Comparison of ENCODE assay signal across 17 cellular contexts in the genomic region with DNA sequence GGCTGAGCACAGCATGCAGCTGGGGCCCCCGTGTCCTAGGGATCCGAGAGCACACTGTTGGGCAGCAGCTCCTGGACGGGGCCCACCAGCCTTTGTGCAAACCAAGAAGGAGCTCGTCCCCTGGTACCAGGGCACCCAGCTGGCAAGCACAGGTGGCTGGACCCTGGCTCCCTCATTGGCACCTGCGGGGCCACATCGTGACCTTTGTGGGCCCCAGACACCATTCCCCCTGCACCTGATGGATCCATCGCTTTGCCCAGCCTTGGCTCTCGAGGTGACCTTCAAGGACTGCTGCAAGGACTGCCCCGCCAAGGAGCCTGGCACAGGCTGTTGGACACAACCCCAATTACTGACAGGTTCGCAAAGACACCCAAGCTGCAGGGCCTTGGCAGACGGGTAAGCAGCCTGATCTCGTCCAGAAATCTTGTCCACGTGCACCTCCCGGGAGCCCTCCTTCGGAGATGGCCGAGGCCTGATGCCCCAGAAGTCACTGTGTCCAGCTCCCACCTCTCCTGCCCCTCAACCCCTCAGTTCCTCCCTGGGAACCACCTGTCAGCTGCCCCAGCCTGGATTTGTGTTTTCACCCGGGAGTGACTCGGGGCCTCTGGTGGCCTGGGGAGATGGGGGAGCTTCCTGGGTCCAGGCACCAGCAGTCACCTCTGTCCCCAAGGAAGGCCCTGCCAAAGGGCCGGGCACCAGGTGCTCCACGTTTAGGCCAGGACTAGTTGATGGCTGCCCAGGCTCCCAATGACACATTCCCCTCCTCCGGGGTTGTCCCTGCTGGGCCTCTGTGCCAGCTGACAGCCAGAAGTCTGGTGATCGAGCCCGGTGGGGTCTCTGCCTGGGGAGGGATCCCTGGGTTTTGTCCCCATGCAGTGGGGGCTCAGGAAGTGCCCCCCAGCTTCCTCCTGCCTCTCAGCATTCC.
DNase-seq lines count a peak whose midpoint lies in the region; ATAC-seq and TF ChIP-seq lines count a peak whose summit lies in the region.
"Had no signal": no experiment of that assay in that cellular context is flagged by ENCODE, and none has a peak within 500 bp of the region (broad histone marks: within the 10 kb centered on the region; RNA-seq: fewer than 3 reads in every experiment).

No MANE protein-coding gene starts in this region.

- H2AFZ ChIP-seq in neuronal stem cell (ENCODE audit: low read length), result no peak overlapping the region

- peak overlapping the region; percentile 88 for H2AK5ac ChIP-seq in neuronal stem cell (ENCODE audit: low read depth, low read length)

- no peaks in the 10 kb centered on the region for H3K4me1 ChIP-seq in right atrium auricular region
- no peaks in the 10 kb centered on the region for H3K4me1 ChIP-seq in RWPE2 (ENCODE audit: insufficient read depth, poor library complexity, severe bottlenecking)
- H3K4me1 ChIP-seq in neuronal stem cell (ENCODE audit: control insufficient read depth in 2 of 2, insufficient read depth in 1 of 2, low read depth in 1 of 2, low read length in 2 of 2), result peaks cover 0 to 15% of the 10 kb centered on the region in 2 donors
- H3K4me1 ChIP-seq: SJSA1 had no signal

- no peak overlapping the region for H3K4me3 ChIP-seq in right atrium auricular region
- no peak overlapping the region for H3K4me3 ChIP-seq in RWPE2 (ENCODE audit: severe bottlenecking)
- H3K4me3 ChIP-seq in neuronal stem cell (ENCODE audit: low read length in 2 of 2), result peak overlapping the region in 1 of 2 donors; percentile 10
- H3K4me3 ChIP-seq: SJSA1 had no signal

- peak overlapping the region; percentile 55 for H2BK5ac ChIP-seq in neuronal stem cell (ENCODE audit: low read length)

- H3K27me3 Mint-ChIP-seq in activated T-helper 17 cell treated with anti-CD3 and anti-CD28 coated beads, Interleukin-2, amount 50 U/mL, for 72 hours, result peaks cover 7% of the 10 kb centered on the region

- H3K36me3 Mint-ChIP-seq in activated T-helper 17 cell treated with anti-CD3 and anti-CD28 coated beads, Interleukin-2, amount 50 U/mL, for 72 hours (ENCODE audit: low read depth), result no peaks in the 10 kb centered on the region
- H3K36me3 Mint-ChIP-seq: CD4-positive, alpha-beta memory T cell had no signal

- H3K9me3 Mint-ChIP-seq in activated T-helper 17 cell treated with anti-CD3 and anti-CD28 coated beads, Interleukin-2, amount 50 U/mL, for 72 hours, result no peaks in the 10 kb centered on the region
- H3K9me3 Mint-ChIP-seq: CD4-positive, alpha-beta memory T cell had no signal

- no peaks in the 10 kb centered on the region for H3K4me1 Mint-ChIP-seq in activated T-helper 17 cell treated with anti-CD3 and anti-CD28 coated beads, Interleukin-2, amount 50 U/mL, for 72 hours
- H3K4me1 Mint-ChIP-seq: CD4-positive, alpha-beta memory T cell had no signal

- TF ChIP-seq CTCF in right atrium auricular region (IDR thresholded peaks at IDR 0.05) (no peak), RWPE2 (IDR thresholded peaks at IDR 0.05; ENCODE audit: poor library complexity, severe bottlenecking) (no peak)

- peak overlapping the region; percentile 69 for H3K23ac ChIP-seq in neuronal stem cell (ENCODE audit: low read depth, low read length, poor library complexity)

- no peak overlapping the region for H3K4ac ChIP-seq in neuronal stem cell (ENCODE audit: low read length)

- DNase-seq in left cardiac atrium, result peak; percentile 12
- no peak for DNase-seq in right atrium auricular region (ENCODE audit: low spot score)
- peak; percentile 43 for DNase-seq in RWPE2 (ENCODE audit: low spot score)
- no peak for DNase-seq in neuronal stem cell (ENCODE audit: low spot score)
- DNase-seq in NCI-H146 treated with DMSO at 0.1 percent for 48 hours (lab: John Stamatoyannopoulos, UW; ENCODE audit: unreplicated experiment), result no peak
- DNase-seq: ACHN; CD4-positive, alpha-beta memory T cell; KG1; NCI-H1417 treated with DMSO at 0.1 percent for 48 hours; NCI-H2081; NCI-H510A treated with DMSO at 0.1 percent for 48 hours; NCI-H82; PC-3 had no signal

- intact Hi-C loops in left cardiac atrium (cut with DNase I), result loop anchor here in 1 of 2 donors (5.0 kb wide), 1 partner anchor 70 kb away; no protein-coding TSS in a partner anchor

- H3K9ac ChIP-seq in neuronal stem cell (ENCODE audit: low read depth, low read length, poor library complexity), result no peak overlapping the region

- H3K27me3 ChIP-seq in right atrium auricular region, result no peaks in the 10 kb centered on the region
- peaks cover 67% of the 10 kb centered on the region for H3K27me3 ChIP-seq in RWPE2 (ENCODE audit: insufficient read depth, poor library complexity, severe bottlenecking)
- H3K27me3 ChIP-seq in neuronal stem cell (ENCODE audit: control insufficient read depth in 3 of 3, insufficient read depth in 3 of 3, low read depth in 1 of 3, low read length in 3 of 3), result peaks cover 0 to 65% (median 3%) of the 10 kb centered on the region in 3 experiments
- H3K27me3 ChIP-seq: SJSA1 had no signal

- no CpG with 5 or more reads among the region's 23 CpGs for WGBS in neuronal stem cell (ENCODE audit: extremely low coverage in 2 of 2, insufficient read length in 2 of 2, insufficient replicate concordance in 1 of 2), 2 donors

- H3K14ac ChIP-seq in neuronal stem cell (ENCODE audit: low read length), result peak overlapping the region; percentile 31

- peak overlapping the region; percentile 38 for H2BK15ac ChIP-seq in neuronal stem cell (ENCODE audit: low read length)

- H3K4me2 ChIP-seq in neuronal stem cell (ENCODE audit: insufficient read depth, low read length, poor library complexity, severe bottlenecking), result no peak overlapping the region

- no peak overlapping the region for H2BK120ac ChIP-seq in neuronal stem cell (ENCODE audit: low read depth, low read length)

- no peaks in the 10 kb centered on the region for H3K36me3 ChIP-seq in right atrium auricular region
- no peaks in the 10 kb centered on the region for H3K36me3 ChIP-seq in RWPE2 (ENCODE audit: low read depth)
- H3K36me3 ChIP-seq in neuronal stem cell (replicated peaks in 1 of 2; ENCODE audit: control insufficient read depth in 2 of 2, insufficient read depth in 2 of 2, low read length in 2 of 2), result no peaks in the 10 kb centered on the region
- H3K36me3 ChIP-seq: SJSA1 had no signal

- H3K27ac ChIP-seq in right atrium auricular region (no peak overlapping the region), RWPE2 (ENCODE audit: poor library complexity, severe bottlenecking) (no peak overlapping the region), neuronal stem cell (replicated peaks; ENCODE audit: low read length) (no peak overlapping the region)
- H3K27ac ChIP-seq: RWPE1, SJSA1 had no signal

- no peak overlapping the region for H3K27ac Mint-ChIP-seq in activated T-helper 17 cell treated with anti-CD3 and anti-CD28 coated beads, Interleukin-2, amount 50 U/mL, for 72 hours

- no peak overlapping the region for H4K91ac ChIP-seq in neuronal stem cell (ENCODE audit: low read depth, low read length, poor library complexity)

- ATAC-seq in left cardiac atrium, result peak in 1 of 2 donors; percentile 17
- ATAC-seq in RWPE2 (ENCODE audit: low read depth), result no peak
- ATAC-seq in activated T-helper 17 cell treated with anti-CD3 and anti-CD28 coated beads, Interleukin-2, amount 50 U/mL, for 72 hours (replicated peaks), result no peak
- no peak for ATAC-seq in GM21717 (IDR thresholded peaks at IDR 0.05; ENCODE audit: unreplicated experiment)
- ATAC-seq: PC-3 had no signal

- no peaks in the 10 kb centered on the region for H3K9me3 ChIP-seq in right atrium auricular region
- no peaks in the 10 kb centered on the region for H3K9me3 ChIP-seq in RWPE2 (ENCODE audit: severe bottlenecking)
- H3K9me3 ChIP-seq in neuronal stem cell (replicated peaks in 1 of 2; ENCODE audit: control insufficient read depth in 2 of 2, insufficient read depth in 1 of 2, low read depth in 1 of 2, low read length in 2 of 2), result no peaks in the 10 kb centered on the region
- H3K9me3 ChIP-seq: SJSA1 had no signal

- peak overlapping the region; percentile 63 for H2BK12ac ChIP-seq in neuronal stem cell (ENCODE audit: low read length)

- peak overlapping the region; percentile 75 for H4K8ac ChIP-seq in neuronal stem cell (ENCODE audit: low read depth, low read length)

- no peak overlapping the region for H3K4me3 Mint-ChIP-seq in activated T-helper 17 cell treated with anti-CD3 and anti-CD28 coated beads, Interleukin-2, amount 50 U/mL, for 72 hours
- H3K4me3 Mint-ChIP-seq: CD4-positive, alpha-beta memory T cell had no signal

- H3K79me1 ChIP-seq in neuronal stem cell (ENCODE audit: low read depth, low read length), result no peaks in the 10 kb centered on the region

- peak overlapping the region; percentile 81 for H3K18ac ChIP-seq in neuronal stem cell (ENCODE audit: low read length)

Comparison
In these comparisons a context has a peak if more than half of its experiments do, and no peak if none do; other contexts are left out.
1. DNase-seq: peak in left cardiac atrium (single experiment) and RWPE2 (single experiment); none in right atrium auricular region (single experiment), neuronal stem cell (single experiment) and NCI-H146 treated with DMSO at 0.1 percent for 48 hours (single experiment).